In the genomic region with DNA sequence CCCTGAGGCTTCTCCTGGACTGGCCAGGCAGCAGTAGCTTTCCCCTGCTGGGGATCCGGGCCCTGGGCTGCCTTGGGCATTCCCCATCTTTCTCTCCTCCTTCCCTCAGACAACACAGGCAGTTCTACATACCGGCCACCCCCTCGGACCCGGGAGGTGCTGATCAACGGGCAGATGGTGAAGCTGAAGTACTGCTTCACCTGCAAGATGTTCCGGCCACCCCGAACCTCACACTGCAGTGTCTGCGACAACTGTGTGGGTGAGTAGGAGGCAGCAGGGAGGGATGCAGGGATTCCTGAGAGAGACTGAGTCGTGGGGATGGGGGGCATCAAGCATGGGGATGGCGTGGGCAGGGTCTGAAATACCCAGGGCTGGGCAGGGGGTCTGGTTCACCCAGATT, we compare ENCODE assay signal across 15 cellular contexts. TPM values are rescaled to one million over a fixed set of nuclear protein-coding genes. Genes with fewer than 3 reads are reported as not detected.
DNase-seq lines count a peak whose midpoint lies in the region; ATAC-seq and TF ChIP-seq lines count a peak whose summit lies in the region.
"Had no signal": no experiment of that assay in that cellular context is flagged by ENCODE, and none has a peak within 500 bp of the region (broad histone marks: within the 10 kb centered on the region; RNA-seq: fewer than 3 reads in every experiment).

No MANE protein-coding gene starts in this region.

- H3K9me3 Mint-ChIP-seq in neural crest cell, result no peaks in the 10 kb centered on the region
- H3K9me3 Mint-ChIP-seq: stimulated activated naive CD8-positive, alpha-beta T cell treated with anti-CD3 and anti-CD28 coated beads, Interleukin-15, Interleukin-2, amounts not matched to agents 100 ng/mL and 50 ng/mL, for 24 hours had no signal

- no peak overlapping the region for H2AFZ ChIP-seq in ACC112 (ENCODE audit: low read length, unreplicated experiment)

- H3K36me3 Mint-ChIP-seq in neural crest cell (ENCODE audit: low read depth), result peaks cover 12% of the 10 kb centered on the region

- no peaks in the 10 kb centered on the region for H3K9me3 ChIP-seq in Peyer's patch
- H3K9me3 ChIP-seq in mucosa of descending colon, result no peaks in the 10 kb centered on the region

- peaks cover 3% of the 10 kb centered on the region for H3K79me2 ChIP-seq in ACC112 (ENCODE audit: control insufficient read depth, insufficient read depth, low read length, unreplicated experiment)

- TF ChIP-seq POLR2A in Peyer's patch (IDR thresholded peaks at IDR 0.05), result no peak

- DNase-seq in Peyer's patch, result no peak
- DNase-seq in epithelial cell of prostate (ENCODE audit: low read depth, low spot score), result no peak
- DNase-seq in neural crest cell (ENCODE audit: low read depth, low spot score), result no peak
- DNase-seq in UCSD-AML1 (lab: John Stamatoyannopoulos, UW; ENCODE audit: unreplicated experiment), result no peak
- DNase-seq in occipital lobe (lab: John Stamatoyannopoulos, UW), result no peak
- DNase-seq in mucosa of descending colon, result no peak
- no peak for DNase-seq in GM19240 (ENCODE audit: insufficient read length, low spot score)
- DNase-seq: activated CD8-positive, alpha-beta memory T cell treated with anti-CD3 and anti-CD28 coated beads for 24 hours; GF-D8; left ventricle myocardium superior; MM.1S; NCI-H187 had no signal

- peak overlapping the region; percentile 43 for H3K27ac Mint-ChIP-seq in neural crest cell (ENCODE audit: unreplicated experiment)

- H3K4me3 ChIP-seq in ACC112 (ENCODE audit: low read depth, low read length) (no peak overlapping the region), Peyer's patch (no peak overlapping the region), mucosa of descending colon (no peak overlapping the region)
- H3K4me3 ChIP-seq: SK-N-MC had no signal

- H3K27me3 Mint-ChIP-seq in neural crest cell (ENCODE audit: low read depth), result no peaks in the 10 kb centered on the region
- H3K27me3 Mint-ChIP-seq: stimulated activated naive CD8-positive, alpha-beta T cell treated with anti-CD3 and anti-CD28 coated beads, Interleukin-15, Interleukin-2, amounts not matched to agents 100 ng/mL and 50 ng/mL, for 24 hours had no signal

- peaks cover 10% of the 10 kb centered on the region; the same call in 1 of the 2 replicates for H3K36me3 ChIP-seq in ACC112 (ENCODE audit: insufficient read depth, low read length)
- H3K36me3 ChIP-seq in Peyer's patch, result peaks cover 0 to 52% (median 0%) of the 10 kb centered on the region in 3 donors
- peaks cover 4% of the 10 kb centered on the region for H3K36me3 ChIP-seq in mucosa of descending colon (ENCODE audit: low read depth)

- H3K27me3 ChIP-seq in ACC112 (ENCODE audit: insufficient read depth, low read length), result no peaks in the 10 kb centered on the region
- H3K27me3 ChIP-seq in Peyer's patch, result no peaks in the 10 kb centered on the region

- TF ChIP-seq CTCF in Peyer's patch (IDR thresholded peaks at IDR 0.05), result no peak
- no peak for TF ChIP-seq CTCF in neural crest cell (conservative IDR thresholded peaks at IDR 0.05)
- no peak for TF ChIP-seq CTCF in mucosa of descending colon (IDR thresholded peaks at IDR 0.05)

- no peak for ATAC-seq in mucosa of descending colon
- ATAC-seq: left ventricle myocardium superior had no signal

- no peaks in the 10 kb centered on the region for H3K4me1 Mint-ChIP-seq in neural crest cell

- intact Hi-C loops in mucosa of descending colon (cut with DNase I, micrococcal nuclease), result loop anchor here in 1 of 2 donors (5.0 kb wide), 1 partner anchor 34 kb away; no protein-coding TSS in a partner anchor

- H3K4me1 ChIP-seq in ACC112 (ENCODE audit: control insufficient read depth, insufficient read depth, low read length, unreplicated experiment) (peaks cover 29% of the 10 kb centered on the region), Peyer's patch (peaks cover 0 to 24% (median 2%) of the 10 kb centered on the region in 4 donors), mucosa of descending colon (ENCODE audit: low read depth) (peaks cover 27% of the 10 kb centered on the region)

- H3K4me3 Mint-ChIP-seq in neural crest cell, result no peak overlapping the region
- H3K4me3 Mint-ChIP-seq: stimulated activated naive CD8-positive, alpha-beta T cell treated with anti-CD3 and anti-CD28 coated beads, Interleukin-15, Interleukin-2, amounts not matched to agents 100 ng/mL and 50 ng/mL, for 24 hours had no signal

- H3K27ac ChIP-seq in ACC112 (ENCODE audit: low read depth, low read length) (peak overlapping the region; percentile 95), Peyer's patch (peak overlapping the region in 3 of 4 donors; percentile 70 to 96 (median 84)), epithelial cell of prostate (peak overlapping the region; percentile 99)
- H3K27ac ChIP-seq: SK-N-MC had no signal

RNA-seq across cellular contexts. Expression of a gene that starts 14.4 kb away (rescaled TPM):
- total RNA-seq in Peyer's patch (10 to 100 TPM; 19.8 to 66.6 (median 44.6) TPM), neural crest cell (0.30 TPM in 1 of 2 replicates, not detected in the other), occipital lobe (not detected), mucosa of descending colon (100 to 1,000 TPM; 124 to 282 (median 191) TPM)
- total RNA-seq: left ventricle myocardium superior had no signal

RNA-seq across cellular contexts. Expression of a gene that starts 22.0 kb away (rescaled TPM):
- 10 to 100 TPM; 12.4 to 40.3 (median 29.0) TPM for total RNA-seq in Peyer's patch
- 41.7 and 44.3 TPM in 2 replicates for total RNA-seq in neural crest cell
- 19.2 TPM for total RNA-seq in occipital lobe
- 10 to 100 TPM; 22.8 to 30.5 (median 26.9) TPM for total RNA-seq in mucosa of descending colon

RNA-seq across cellular contexts. Expression of a gene that starts 41.6 kb away (rescaled TPM):
- total RNA-seq in Peyer's patch, result 10 to 100 TPM; 13.5 to 19.6 (median 17.3) TPM
- total RNA-seq in neural crest cell, result 28.5 and 31.7 TPM in 2 replicates
- total RNA-seq in occipital lobe, result 11.5 TPM
- total RNA-seq in mucosa of descending colon, result 10 to 100 TPM; 25.4 to 37.2 (median 27.0) TPM

RNA-seq across cellular contexts. Expression of a gene that starts 51.8 kb away (rescaled TPM):
- 10 to 100 TPM in 3 of 4 donors, 1 to 10 TPM in 1; 8.4 to 28.5 (median 14.2) TPM for total RNA-seq in Peyer's patch
- total RNA-seq in neural crest cell, result 17.2 and 21.3 TPM in 2 replicates
- 8.1 TPM for total RNA-seq in occipital lobe
- total RNA-seq in mucosa of descending colon, result 10 to 100 TPM; 14.0 to 17.5 (median 14.5) TPM

Comparison
In these comparisons a context has a peak if more than half of its experiments do, and no peak if none do; other contexts are left out.
1. RNA of a gene that starts 14.4 kb away (total RNA-seq): 124 to 282 TPM in mucosa of descending colon and 19.8 to 66.6 TPM in Peyer's patch; 0.30 TPM in neural crest cell and not detected in occipital lobe (single experiment); every median in the first group is over 10 times any median in the second.
2. Peak in every context shown above with its lines, with median percentiles within 50 percentile points of each other: H3K27ac ChIP-seq.